In the genomic region with DNA sequence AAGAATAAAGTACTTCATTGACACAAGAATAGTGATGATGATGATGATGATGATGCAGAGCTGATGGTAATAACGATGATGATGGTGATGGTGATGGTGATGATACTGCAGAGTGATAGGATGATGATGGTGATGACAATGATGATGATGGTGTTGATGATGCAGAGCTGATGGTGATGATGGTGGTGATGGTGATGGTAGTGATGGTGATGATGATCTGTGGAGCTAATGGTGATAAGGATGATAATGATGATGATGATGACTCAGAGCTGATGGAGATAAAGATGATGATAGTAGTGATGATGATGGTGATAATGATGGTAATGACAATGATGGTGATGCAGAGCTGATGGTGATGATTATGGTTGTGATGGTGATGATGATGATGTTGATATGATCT, we compare ENCODE assay signal across 29 cellular contexts.
"Had no signal": no experiment of that assay in that cellular context is flagged by ENCODE, and none has a peak within 500 bp of the region (broad histone marks: within the 10 kb centered on the region; RNA-seq: fewer than 3 reads in every experiment).

No MANE protein-coding gene starts in this region.

- H3K79me2 ChIP-seq: parathyroid adenoma had no signal

- H2AFZ ChIP-seq: neural progenitor cell, parathyroid adenoma had no signal

- H3K4me2 ChIP-seq: neural progenitor cell, smooth muscle cell had no signal

- ATAC-seq: naive thymus-derived CD4-positive, alpha-beta T cell; natural killer cell; psoas muscle; right cardiac atrium; sciatic nerve; stimulated activated memory B cell treated with anti-CD40 and anti-IgM and Interleukin-4, amounts not matched to agents 10 μg/mL and 1 μg/mL and 100 μg/mL, for 72 hours; stimulated activated naive CD8-positive, alpha-beta T cell treated with anti-CD3 and anti-CD28 coated beads, Interleukin-15, amount 100 ng/mL, for 72 hours; stimulated activated naive CD8-positive, alpha-beta T cell treated with anti-CD3 and anti-CD28 coated beads, Interleukin-15, Interleukin-2, amounts not matched to agents 100 U/mL and 50 U/mL, for 24 hours had no signal

- H3K36me3 ChIP-seq: neural progenitor cell, ovary, spleen, thoracic aorta, thyroid gland, tibial nerve, upper lobe of left lung, uterus had no signal

- H3K9ac ChIP-seq: neural progenitor cell, parathyroid adenoma had no signal

- H3K27me3 ChIP-seq: neural progenitor cell, ovary, thyroid gland, tibial nerve, upper lobe of left lung, uterus had no signal

- H3K9me3 ChIP-seq: ovary, psoas muscle, spleen, thoracic aorta, thyroid gland, upper lobe of left lung, uterus had no signal

- H3K4me3 ChIP-seq: neural progenitor cell, ovary, psoas muscle, skin epidermis, smooth muscle cell, spleen, thoracic aorta, thyroid gland, tibial nerve, upper lobe of left lung, uterus had no signal

- DNase-seq: naive thymus-derived CD4-positive, alpha-beta T cell; natural killer cell; occipital lobe; ovary; posterior cingulate gyrus; psoas muscle; right cardiac atrium; spleen; stimulated activated CD4-positive, alpha-beta T cell treated with anti-CD3 and anti-CD28 coated beads, Interleukin-12 subunit alpha, Interleukin-12 subunit beta, amount 100 ng/mL, for 4 hours; stimulated activated CD4-positive, alpha-beta T cell treated with anti-CD3 and anti-CD28 coated beads, Interleukin-1b, Interleukin-23, amount 100 ng/mL, for 48 hours; stimulated activated CD4-positive, alpha-beta T cell treated with anti-CD3 and anti-CD28 coated beads, Interleukin-4, amount 100 ng/mL, for 1 hour; stimulated activated CD4-positive, alpha-beta T cell treated with anti-CD3 and anti-CD28 coated beads, Interleukin-4, amount 100 ng/mL, for 4 hours; stimulated activated CD8-positive, alpha-beta memory T cell treated with anti-CD3 and anti-CD28 coated beads, Interleukin-4, amount 100 ng/mL, for 48 hours; stimulated activated naive CD4-positive, alpha-beta T cell; stimulated activated naive CD8-positive, alpha-beta T cell treated with anti-CD3 and anti-CD28 coated beads, Interleukin-15, amount 100 ng/mL, for 72 hours; stimulated activated naive CD8-positive, alpha-beta T cell treated with anti-CD3 and anti-CD28 coated beads, Interleukin-15, Interleukin-2, amounts not matched to agents 100 U/mL and 50 U/mL, for 24 hours; substantia nigra; thyroid gland; trophoblast cell; upper lobe of left lung; uterus had no signal

- H3K27ac ChIP-seq: neural progenitor cell, ovary, parathyroid adenoma, psoas muscle, skin epidermis, spleen, thoracic aorta, thyroid gland, tibial nerve, upper lobe of left lung, uterus had no signal

- H3K4me1 ChIP-seq: neural progenitor cell, parathyroid adenoma, psoas muscle, spleen, thyroid gland, tibial nerve, upper lobe of left lung, uterus had no signal
